Comparison of ENCODE assay signal across 1 cellular context in the genomic region with DNA sequence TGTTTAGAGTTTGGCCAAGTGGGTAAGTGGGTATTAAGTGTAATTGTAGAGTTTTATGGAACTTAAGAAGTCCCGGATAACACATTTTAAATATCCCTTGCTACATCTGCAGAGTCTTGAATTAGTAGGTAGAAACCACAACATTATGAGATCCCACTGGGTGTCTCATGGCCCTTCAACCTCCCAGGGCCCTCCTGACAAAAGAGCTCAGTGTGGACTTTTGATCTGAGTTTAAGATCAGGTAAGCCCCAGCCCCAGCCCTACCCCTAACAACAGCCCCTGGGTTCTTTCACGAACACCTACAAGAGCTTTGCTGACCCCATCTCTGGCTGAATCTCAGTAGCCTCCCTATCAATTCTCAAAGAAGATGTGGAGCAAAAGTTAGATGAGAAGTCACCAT.
TF ChIP-seq lines count a peak whose summit lies in the region.

No MANE protein-coding gene starts in this region.

TF ChIP-seq in GM12878, 131 proteins besides CTCF, POLR2A, EP300 and RAD21:
- no peak for TF ChIP-seq CREM (IDR thresholded peaks at IDR 0.05; ENCODE audit: low read depth)
- TF ChIP-seq, protein P1, sequence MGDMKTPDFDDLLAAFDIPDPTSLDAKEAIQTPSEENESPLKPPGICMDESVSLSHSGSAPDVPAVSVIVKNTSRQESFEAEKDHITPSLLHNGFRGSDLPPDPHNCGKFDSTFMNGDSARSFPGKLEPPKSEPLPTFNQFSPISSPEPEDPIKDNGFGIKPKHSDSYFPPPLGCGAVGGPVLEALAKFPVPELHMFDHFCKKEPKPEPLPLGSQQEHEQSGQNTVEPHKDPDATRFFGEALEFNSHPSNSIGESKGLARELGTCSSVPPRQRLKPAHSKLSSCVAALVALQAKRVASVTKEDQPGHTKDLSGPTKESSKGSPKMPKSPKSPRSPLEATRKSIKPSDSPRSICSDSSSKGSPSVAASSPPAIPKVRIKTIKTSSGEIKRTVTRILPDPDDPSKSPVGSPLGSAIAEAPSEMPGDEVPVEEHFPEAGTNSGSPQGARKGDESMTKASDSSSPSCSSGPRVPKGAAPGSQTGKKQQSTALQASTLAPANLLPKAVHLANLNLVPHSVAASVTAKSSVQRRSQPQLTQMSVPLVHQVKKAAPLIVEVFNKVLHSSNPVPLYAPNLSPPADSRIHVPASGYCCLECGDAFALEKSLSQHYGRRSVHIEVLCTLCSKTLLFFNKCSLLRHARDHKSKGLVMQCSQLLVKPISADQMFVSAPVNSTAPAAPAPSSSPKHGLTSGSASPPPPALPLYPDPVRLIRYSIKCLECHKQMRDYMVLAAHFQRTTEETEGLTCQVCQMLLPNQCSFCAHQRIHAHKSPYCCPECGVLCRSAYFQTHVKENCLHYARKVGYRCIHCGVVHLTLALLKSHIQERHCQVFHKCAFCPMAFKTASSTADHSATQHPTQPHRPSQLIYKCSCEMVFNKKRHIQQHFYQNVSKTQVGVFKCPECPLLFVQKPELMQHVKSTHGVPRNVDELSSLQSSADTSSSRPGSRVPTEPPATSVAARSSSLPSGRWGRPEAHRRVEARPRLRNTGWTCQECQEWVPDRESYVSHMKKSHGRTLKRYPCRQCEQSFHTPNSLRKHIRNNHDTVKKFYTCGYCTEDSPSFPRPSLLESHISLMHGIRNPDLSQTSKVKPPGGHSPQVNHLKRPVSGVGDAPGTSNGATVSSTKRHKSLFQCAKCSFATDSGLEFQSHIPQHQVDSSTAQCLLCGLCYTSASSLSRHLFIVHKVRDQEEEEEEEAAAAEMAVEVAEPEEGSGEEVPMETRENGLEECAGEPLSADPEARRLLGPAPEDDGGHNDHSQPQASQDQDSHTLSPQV (IDR thresholded peaks at IDR 0.05) = no peak
- no peak for TF ChIP-seq SUZ12 (IDR thresholded peaks at IDR 0.05; ENCODE audit: unreplicated experiment)
- TF ChIP-seq JUNB (IDR thresholded peaks at IDR 0.05) = no peak
- TF ChIP-seq ZNF217 (IDR thresholded peaks at IDR 0.05) = no peak
- TF ChIP-seq MEF2A (IDR thresholded peaks at IDR 0.05; ENCODE audit: insufficient read depth, low read depth, low read length) = no peak
- TF ChIP-seq SIN3A (IDR thresholded peaks at IDR 0.05; ENCODE audit: low read depth, low read length) = no peak
- TF ChIP-seq, protein P2, sequence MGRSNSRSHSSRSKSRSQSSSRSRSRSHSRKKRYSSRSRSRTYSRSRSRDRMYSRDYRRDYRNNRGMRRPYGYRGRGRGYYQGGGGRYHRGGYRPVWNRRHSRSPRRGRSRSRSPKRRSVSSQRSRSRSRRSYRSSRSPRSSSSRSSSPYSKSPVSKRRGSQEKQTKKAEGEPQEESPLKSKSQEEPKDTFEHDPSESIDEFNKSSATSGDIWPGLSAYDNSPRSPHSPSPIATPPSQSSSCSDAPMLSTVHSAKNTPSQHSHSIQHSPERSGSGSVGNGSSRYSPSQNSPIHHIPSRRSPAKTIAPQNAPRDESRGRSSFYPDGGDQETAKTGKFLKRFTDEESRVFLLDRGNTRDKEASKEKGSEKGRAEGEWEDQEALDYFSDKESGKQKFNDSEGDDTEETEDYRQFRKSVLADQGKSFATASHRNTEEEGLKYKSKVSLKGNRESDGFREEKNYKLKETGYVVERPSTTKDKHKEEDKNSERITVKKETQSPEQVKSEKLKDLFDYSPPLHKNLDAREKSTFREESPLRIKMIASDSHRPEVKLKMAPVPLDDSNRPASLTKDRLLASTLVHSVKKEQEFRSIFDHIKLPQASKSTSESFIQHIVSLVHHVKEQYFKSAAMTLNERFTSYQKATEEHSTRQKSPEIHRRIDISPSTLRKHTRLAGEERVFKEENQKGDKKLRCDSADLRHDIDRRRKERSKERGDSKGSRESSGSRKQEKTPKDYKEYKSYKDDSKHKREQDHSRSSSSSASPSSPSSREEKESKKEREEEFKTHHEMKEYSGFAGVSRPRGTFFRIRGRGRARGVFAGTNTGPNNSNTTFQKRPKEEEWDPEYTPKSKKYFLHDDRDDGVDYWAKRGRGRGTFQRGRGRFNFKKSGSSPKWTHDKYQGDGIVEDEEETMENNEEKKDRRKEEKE (IDR thresholded peaks at IDR 0.05) = no peak
- no peak for TF ChIP-seq YBX1 (IDR thresholded peaks at IDR 0.05)
- no peak for TF ChIP-seq GABPA (IDR thresholded peaks at IDR 0.05; ENCODE audit: low read depth)
- TF ChIP-seq TCF7 (IDR thresholded peaks at IDR 0.05; ENCODE audit: borderline replicate concordance) = no peak
- TF ChIP-seq, protein P3, sequence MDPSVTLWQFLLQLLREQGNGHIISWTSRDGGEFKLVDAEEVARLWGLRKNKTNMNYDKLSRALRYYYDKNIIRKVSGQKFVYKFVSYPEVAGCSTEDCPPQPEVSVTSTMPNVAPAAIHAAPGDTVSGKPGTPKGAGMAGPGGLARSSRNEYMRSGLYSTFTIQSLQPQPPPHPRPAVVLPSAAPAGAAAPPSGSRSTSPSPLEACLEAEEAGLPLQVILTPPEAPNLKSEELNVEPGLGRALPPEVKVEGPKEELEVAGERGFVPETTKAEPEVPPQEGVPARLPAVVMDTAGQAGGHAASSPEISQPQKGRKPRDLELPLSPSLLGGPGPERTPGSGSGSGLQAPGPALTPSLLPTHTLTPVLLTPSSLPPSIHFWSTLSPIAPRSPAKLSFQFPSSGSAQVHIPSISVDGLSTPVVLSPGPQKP (IDR thresholded peaks at IDR 0.05; ENCODE audit: low read depth, low read length) = no peak
- TF ChIP-seq IKZF1 (conservative IDR thresholded peaks at IDR 0.05) = no peak
- no peak for TF ChIP-seq CREB1 (IDR thresholded peaks at IDR 0.05; ENCODE audit: low read depth)
- TF ChIP-seq, protein P4, sequence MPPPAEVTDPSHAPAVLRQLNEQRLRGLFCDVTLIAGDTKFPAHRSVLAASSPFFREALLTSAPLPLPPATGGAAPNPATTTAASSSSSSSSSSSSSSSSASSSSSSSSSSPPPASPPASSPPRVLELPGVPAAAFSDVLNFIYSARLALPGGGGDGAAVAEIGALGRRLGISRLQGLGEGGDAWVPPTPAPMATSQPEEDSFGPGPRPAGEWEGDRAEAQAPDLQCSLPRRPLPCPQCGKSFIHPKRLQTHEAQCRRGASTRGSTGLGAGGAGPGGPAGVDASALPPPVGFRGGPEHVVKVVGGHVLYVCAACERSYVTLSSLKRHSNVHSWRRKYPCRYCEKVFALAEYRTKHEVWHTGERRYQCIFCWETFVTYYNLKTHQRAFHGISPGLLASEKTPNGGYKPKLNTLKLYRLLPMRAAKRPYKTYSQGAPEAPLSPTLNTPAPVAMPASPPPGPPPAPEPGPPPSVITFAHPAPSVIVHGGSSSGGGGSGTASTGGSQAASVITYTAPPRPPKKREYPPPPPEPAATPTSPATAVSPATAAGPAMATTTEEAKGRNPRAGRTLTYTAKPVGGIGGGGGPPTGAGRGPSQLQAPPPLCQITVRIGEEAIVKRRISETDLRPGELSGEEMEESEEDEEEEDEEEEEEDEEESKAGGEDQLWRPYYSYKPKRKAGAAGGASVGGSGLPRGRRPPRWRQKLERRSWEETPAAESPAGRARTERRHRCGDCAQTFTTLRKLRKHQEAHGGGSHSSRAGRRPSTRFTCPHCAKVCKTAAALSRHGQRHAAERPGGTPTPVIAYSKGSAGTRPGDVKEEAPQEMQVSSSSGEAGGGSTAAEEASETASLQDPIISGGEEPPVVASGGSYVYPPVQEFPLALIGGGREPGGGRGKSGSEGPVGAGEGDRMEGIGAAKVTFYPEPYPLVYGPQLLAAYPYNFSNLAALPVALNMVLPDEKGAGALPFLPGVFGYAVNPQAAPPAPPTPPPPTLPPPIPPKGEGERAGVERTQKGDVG (CRISPR knock-in tag; IDR thresholded peaks at IDR 0.05) = no peak
